In the genomic region with DNA sequence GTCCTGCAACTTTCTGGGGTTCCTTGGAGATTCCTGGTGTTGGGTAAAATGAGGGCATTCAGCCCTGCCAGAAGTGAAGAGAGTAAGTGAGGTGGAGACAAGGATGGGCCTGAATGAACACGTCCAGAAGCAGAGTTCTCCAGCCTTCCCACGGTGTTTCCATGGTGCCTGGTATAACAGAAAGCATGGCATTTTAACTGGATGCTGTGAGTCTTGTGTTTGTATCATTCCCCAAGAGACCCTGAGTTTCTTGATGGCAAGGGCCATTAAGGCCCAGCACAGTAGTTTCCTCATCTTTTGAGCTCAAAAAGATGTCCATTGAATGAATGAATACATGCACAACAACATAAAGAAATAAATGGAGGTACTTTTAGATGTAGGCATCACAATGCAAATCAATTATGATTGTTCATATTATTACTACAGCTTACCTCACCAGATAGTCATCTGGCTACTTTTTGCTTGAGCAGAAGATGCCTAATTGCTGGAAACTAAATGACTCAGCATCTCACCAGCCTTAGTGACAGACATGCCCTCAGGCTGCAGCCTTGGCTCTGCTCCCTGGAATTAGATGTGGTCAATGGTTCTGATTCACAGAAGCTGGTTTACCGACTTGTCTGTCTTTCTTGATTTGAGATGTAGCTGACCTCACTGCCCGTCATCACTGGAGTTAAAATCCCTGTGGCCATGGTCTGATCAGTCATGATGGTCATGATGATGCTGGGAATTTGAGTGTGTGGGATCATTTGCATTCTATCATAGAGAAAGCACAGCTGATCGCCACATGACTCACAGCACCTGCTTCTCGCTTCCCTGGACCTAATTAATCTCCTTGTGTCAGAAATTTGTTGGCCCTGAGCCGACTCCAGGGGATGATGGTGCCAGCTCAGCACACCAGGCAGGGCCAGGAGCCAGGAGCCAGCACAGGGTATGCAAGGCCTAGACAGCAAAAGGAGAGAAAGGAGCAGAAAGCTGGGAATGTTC, we compare ENCODE assay signal across 8 cellular contexts.
A peak's percentile ranks its signal among the peaks of the same experiment; 100 is the strongest.
DNase-seq lines count a peak whose midpoint lies in the region; ATAC-seq, FAIRE-seq and TF ChIP-seq lines count a peak whose summit lies in the region.

No MANE protein-coding gene starts in this region.

- dilution Hi-C loops in keratinocyte (cut with MboI; ENCODE audit: extremely low pct_ligation_motif_present, low sequenced_read_pairs) = no loop called here

- no peaks in the 10 kb centered on the region for H3K9me1 ChIP-seq in keratinocyte (ENCODE audit: control insufficient read depth, extremely low read depth, insufficient read depth, low read length)

- no peaks in the 10 kb centered on the region for H3K4me1 ChIP-seq in SJSA1 (replicated peaks)
- peaks cover 15% of the 10 kb centered on the region for H3K4me1 ChIP-seq in keratinocyte (ENCODE audit: control insufficient read depth, extremely low read depth, insufficient read depth, low read length)

- H3K4me3 ChIP-seq in SJSA1 (no peak overlapping the region), keratinocyte (ENCODE audit: control insufficient read depth in 2 of 3, extremely low read depth in 1 of 3, insufficient read depth in 2 of 3, low read depth in 1 of 3, low read length in 3 of 3) (no peak overlapping the region)

- peak overlapping the region; percentile 30 for H3K4me2 ChIP-seq in keratinocyte (ENCODE audit: control insufficient read depth, extremely low read depth, insufficient read depth, low read depth, low read length)

- H2AFZ ChIP-seq in keratinocyte (ENCODE audit: control insufficient read depth, low read length) = no peak overlapping the region

- H3K27me3 ChIP-seq in SJSA1 (replicated peaks) (no peaks in the 10 kb centered on the region), keratinocyte (ENCODE audit: control insufficient read depth, extremely low read depth, insufficient read depth, low read length) (no peaks in the 10 kb centered on the region)

- H3K79me2 ChIP-seq in keratinocyte (ENCODE audit: control insufficient read depth, insufficient read depth, low read length) = no peaks in the 10 kb centered on the region

- H3K9me3 ChIP-seq in SJSA1 (replicated peaks) (no peaks in the 10 kb centered on the region), keratinocyte (ENCODE audit: control insufficient read depth, low read depth, low read length) (no peaks in the 10 kb centered on the region)

- no peak for TF ChIP-seq POLR2A in erythroblast (IDR thresholded peaks at IDR 0.05; ENCODE audit: low read length)

- ATAC-seq in HG03039 (IDR thresholded peaks at IDR 0.05; ENCODE audit: unreplicated experiment) = peak; percentile 93

- no peak for TF ChIP-seq CTCF in keratinocyte (optimal IDR thresholded peaks at IDR 0.05 in 1 of 3, IDR thresholded peaks at IDR 0.05 in 1 of 3, conservative IDR thresholded peaks at IDR 0.05 in 1 of 3; ENCODE audit: extremely low read depth in 1 of 3, insufficient read depth in 2 of 3, low read length in 3 of 3)

- peak overlapping the region; percentile 4 for H3K9ac ChIP-seq in keratinocyte (ENCODE audit: control insufficient read depth, extremely low read depth, insufficient read depth, low read length)

- DNase-seq in stimulated activated CD4-positive, alpha-beta T cell treated with anti-CD3 and anti-CD28 coated beads, Interleukin-1b, Interleukin-23, amount 100 ng/mL, for 48 hours = peak; percentile 43
- DNase-seq in stimulated activated CD4-positive, alpha-beta T cell treated with anti-CD3 and anti-CD28 coated beads, Interleukin-4, amount 100 ng/mL, for 4 hours = no peak
- peak; percentile 33 to 60 for DNase-seq in SJSA1 (ENCODE audit: low read depth in 1 of 2, low spot score in 2 of 2)
- DNase-seq in keratinocyte (ENCODE audit: low read depth, low spot score) = peak; percentile 100
- no peak for DNase-seq in NCI-H2227 treated with DMSO at 0.1 percent for 48 hours (lab: John Stamatoyannopoulos, UW)
- no peak for DNase-seq in activated effector memory CD4-positive, alpha-beta T cell treated with anti-CD3 and anti-CD28 coated beads, Interleukin-2, amount 50 U/mL, for 16 hours
- DNase-seq in erythroblast (lab: John Stamatoyannopoulos, UW) = no peak

- H3K36me3 ChIP-seq in SJSA1 (no peaks in the 10 kb centered on the region), keratinocyte (ENCODE audit: control insufficient read depth in 2 of 2, extremely low read depth in 1 of 2, insufficient read depth in 2 of 2, low read length in 2 of 2) (no peaks in the 10 kb centered on the region)

- peaks cover 4% of the 10 kb centered on the region for H4K20me1 ChIP-seq in keratinocyte (ENCODE audit: control insufficient read depth, extremely low read depth, insufficient read depth, low read length)

- peak; percentile 97 for FAIRE-seq in keratinocyte (lab: Jason Lieb, UNC)

- H3K27ac ChIP-seq in SJSA1 (no peak overlapping the region), keratinocyte (ENCODE audit: control insufficient read depth, insufficient read depth, low read length) (peak overlapping the region; percentile 37)

Comparison
In these comparisons a context has a peak if more than half of its experiments do, and no peak if none do; other contexts are left out.
1. DNase-seq: peak in stimulated activated CD4-positive, alpha-beta T cell treated with anti-CD3 and anti-CD28 coated beads, Interleukin-1b, Interleukin-23, amount 100 ng/mL, for 48 hours (single experiment), SJSA1 (2 of 2) and keratinocyte (single experiment); none in stimulated activated CD4-positive, alpha-beta T cell treated with anti-CD3 and anti-CD28 coated beads, Interleukin-4, amount 100 ng/mL, for 4 hours (0 of 2), NCI-H2227 treated with DMSO at 0.1 percent for 48 hours (single experiment), activated effector memory CD4-positive, alpha-beta T cell treated with anti-CD3 and anti-CD28 coated beads, Interleukin-2, amount 50 U/mL, for 16 hours (single experiment) and erythroblast (0 of 2).